8 cellular contexts compared by ENCODE assay signal in the genomic region with DNA sequence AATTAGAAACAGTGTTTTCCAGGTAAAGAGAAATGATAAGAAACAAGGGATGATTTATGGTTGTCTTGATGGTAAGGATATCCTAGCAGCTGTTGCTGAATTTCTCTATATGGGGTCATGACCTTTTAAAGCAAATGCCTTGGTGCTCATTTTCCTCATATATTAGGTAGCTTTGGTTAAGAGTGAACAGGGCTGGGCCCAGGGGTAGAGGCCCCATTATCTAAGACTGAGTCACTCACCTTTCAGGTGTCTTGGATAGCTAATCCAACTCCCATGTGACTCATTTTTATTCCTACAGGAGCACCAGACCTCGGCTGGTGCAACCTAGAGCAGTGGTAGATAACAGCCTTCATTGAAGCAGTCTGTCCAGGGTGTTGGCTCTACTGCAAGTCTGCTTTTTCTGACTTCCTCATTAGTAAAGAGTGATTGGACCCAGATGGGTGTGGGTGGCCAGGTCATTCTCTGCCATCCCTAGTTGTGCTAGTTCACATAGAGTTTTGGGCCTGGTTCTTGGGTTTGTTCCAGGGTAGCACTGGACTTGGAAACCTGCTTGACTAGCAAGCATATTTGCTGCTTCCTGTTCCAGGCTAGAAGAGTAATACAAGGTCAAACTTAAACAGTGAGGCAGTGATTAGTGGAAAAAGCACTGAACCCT. TPM values are rescaled to one million over a fixed set of nuclear protein-coding genes. Genes with fewer than 3 reads are reported as not detected.
DNase-seq lines count a peak whose midpoint lies in the region; ATAC-seq, FAIRE-seq and TF ChIP-seq lines count a peak whose summit lies in the region.

No MANE protein-coding gene starts in this region.

- TF ChIP-seq RAD21 in GM12878 (IDR thresholded peaks at IDR 0.05; ENCODE audit: insufficient read depth, low read depth, low read length) (no peak), HepG2 (CRISPR knock-in tag; IDR thresholded peaks at IDR 0.05) (no peak)

- intact Hi-C loops in GM12878 (cut with micrococcal nuclease; ENCODE audit: unreplicated experiment), result no loop called here
- intact Hi-C loops in HepG2 (cut with micrococcal nuclease; ENCODE audit: unreplicated experiment), result no loop called here
- intact Hi-C loops in transverse colon (cut with DNase I; ENCODE audit: low total_unique reads), result loop anchor here (10.0 kb wide), 1 partner anchor 54 kb away; the partner anchor contains the start of gene SELENOH

- DNase-seq in CD1c-positive myeloid dendritic cell (ENCODE audit: extremely low spot score) (peak; percentile 75), LoVo (ENCODE audit: low spot score) (peak; percentile 89), GM12878 (ENCODE audit: low read depth, low spot score) (no peak), HepG2 (ENCODE audit: low spot score) (peak; percentile 69), transverse colon (peak; percentile 85), H4 (ENCODE audit: low spot score) (no peak), NCI-H146 (lab: John Stamatoyannopoulos, UW) (no peak)

- CTCF ChIA-PET in GM12878 (lab: Yijun Ruan, JAX) (interaction anchor here (1.0 to 6.7 kb wide), 13 partner anchors 10 to 711 kb away, joined by 3 to 227 read pairs (median 20); partner anchors contain the start of genes BTBD18, CTNND1 and SELENOH), HepG2 (lab: Yijun Ruan, JAX; ENCODE audit: low intra/inter-chr PET ratio, low total read pairs) (no interaction called here)

- no peak overlapping the region for H3K4me3 ChIP-seq in GM12878
- H3K4me3 ChIP-seq in HepG2 (replicated peaks in 1 of 3; ENCODE audit: insufficient read depth in 1 of 3, low read depth in 2 of 3, low read length in 3 of 3), result no peak overlapping the region
- no peak overlapping the region for H3K4me3 ChIP-seq in transverse colon

- H3K27me3 ChIP-seq in GM12878 (replicated peaks in 1 of 2; ENCODE audit: control insufficient read depth in 2 of 2, insufficient read depth in 2 of 2, low read length in 1 of 2), result no peaks in the 10 kb centered on the region
- H3K27me3 ChIP-seq in HepG2 (ENCODE audit: control insufficient read depth in 1 of 2, insufficient read depth in 2 of 2, low read length in 2 of 2), result no peaks in the 10 kb centered on the region
- no peaks in the 10 kb centered on the region for H3K27me3 ChIP-seq in transverse colon

- RAD21 ChIA-PET in GM12878 (lab: Charles Lee; ENCODE audit: unreplicated experiment), result interaction anchor here (1.0 to 5.1 kb wide), 13 partner anchors 14 to 714 kb away, joined by 3 to 141 read pairs (median 18); partner anchors contain the start of genes BTBD18, CTNND1, MED19 and TMX2

- H2AFZ ChIP-seq in GM12878 (ENCODE audit: control insufficient read depth, low read depth, low read length) (no peak overlapping the region), HepG2 (ENCODE audit: low read length) (no peak overlapping the region)

- no peak overlapping the region for H3K9ac ChIP-seq in GM12878 (ENCODE audit: control insufficient read depth, insufficient read depth, low read length)
- H3K9ac ChIP-seq in HepG2 (ENCODE audit: insufficient read depth, low read depth, low read length), result peak overlapping the region; percentile 34; the same call in 1 of the 2 replicates

- in situ Hi-C loops in GM12878 (cut with MboI), result no loop called here
- in situ Hi-C loops in HepG2 (cut with HindIII; ENCODE audit: extremely low pct_ligation_motif_present, low pct_unique_long_range_greater_than_20kb), result no loop called here
- in situ Hi-C loops in transverse colon (cut with MboI; ENCODE audit: low pct_ligation_motif_present in 1 of 4, low pct_unique_long_range_greater_than_20kb in 1 of 4, low sequenced_read_pairs in 3 of 4), result no loop called here

- H3K9me3 ChIP-seq in GM12878 (replicated peaks; ENCODE audit: control insufficient read depth, insufficient read depth, low read length) (no peaks in the 10 kb centered on the region), HepG2 (ENCODE audit: low read length) (no peaks in the 10 kb centered on the region), transverse colon (no peaks in the 10 kb centered on the region)

- H4K20me1 ChIP-seq in GM12878 (ENCODE audit: control insufficient read depth, insufficient read depth), result no peaks in the 10 kb centered on the region
- H4K20me1 ChIP-seq in HepG2 (ENCODE audit: insufficient read depth, low read length), result peaks cover 13% of the 10 kb centered on the region; the same call in 1 of the 2 replicates

- TF ChIP-seq CTCF in GM12878 (IDR thresholded peaks at IDR 0.05 in 2 of 3, conservative IDR thresholded peaks at IDR 0.05 in 1 of 3; ENCODE audit: control insufficient read depth in 2 of 3, extremely low read depth in 1 of 3, insufficient read depth in 1 of 3, low read depth in 3 of 3, low read length in 3 of 3) (no peak), HepG2 (CRISPR knock-in tag; IDR thresholded peaks at IDR 0.05) (no peak), transverse colon (IDR thresholded peaks at IDR 0.05) (no peak)

- no TSS peak for BruUV-seq in GM12878 (replicated peaks; lab: Mats Ljungman, UMichigan)
- BruUV-seq in HepG2 (replicated peaks; lab: Mats Ljungman, UMichigan), result no TSS peak

- TF ChIP-seq POLR2A in GM12878 (IDR thresholded peaks at IDR 0.05; ENCODE audit: low read depth, low read length) (no peak), HepG2 (IDR thresholded peaks at IDR 0.05; ENCODE audit: insufficient read depth in 1 of 2, low read depth in 2 of 2, low read length in 2 of 2) (no peak), transverse colon (IDR thresholded peaks at IDR 0.05) (peak; percentile 75)

- H3K4me2 ChIP-seq in GM12878 (ENCODE audit: control insufficient read depth, insufficient read depth) (no peak overlapping the region), HepG2 (ENCODE audit: low read depth, low read length) (peak overlapping the region; percentile 37)

- FAIRE-seq in GM12878 (lab: Jason Lieb, UNC), result no peak
- FAIRE-seq in HepG2 (lab: Jason Lieb, UNC), result no peak

- H3K4me1 ChIP-seq in GM12878 (ENCODE audit: control insufficient read depth, insufficient read depth, low read length) (no peaks in the 10 kb centered on the region; the same call in 1 of the 2 replicates), HepG2 (ENCODE audit: insufficient read depth, low read length) (peaks cover 42% of the 10 kb centered on the region), transverse colon (peaks cover 28 to 64% (median 41%) of the 10 kb centered on the region in 4 donors)

- SMC1A ChIA-PET in GM12878 (lab: Charles Lee; ENCODE audit: uncharacterized antibody, unreplicated experiment), result interaction anchor here (1.2 to 6.4 kb wide), 16 partner anchors 10 to 722 kb away, joined by 3 to 143 read pairs (median 16); partner anchors contain the start of genes BTBD18, CTNND1 and SELENOH

- peaks cover 16 to 20% of the 10 kb centered on the region in 2 experiments for H3K36me3 ChIP-seq in GM12878 (ENCODE audit: control insufficient read depth in 2 of 2, insufficient read depth in 2 of 2, low read length in 1 of 2)
- peaks cover 24 to 61% of the 10 kb centered on the region in 2 experiments for H3K36me3 ChIP-seq in HepG2 (replicated peaks in 1 of 2; ENCODE audit: control insufficient read depth in 1 of 2, insufficient read depth in 2 of 2, low read length in 2 of 2)
- peaks cover 0 to 57% (median 24%) of the 10 kb centered on the region in 4 donors for H3K36me3 ChIP-seq in transverse colon

- POLR2A ChIA-PET in GM12878 (lab: Charles Lee), result interaction anchor here (0.6 to 1.8 kb wide), 3 partner anchors 36 to 381 kb away, joined by 3 to 8 read pairs (median 4); no protein-coding TSS in a partner anchor
- POLR2A ChIA-PET in HepG2 (lab: Yijun Ruan, JAX), result interaction anchor here (0.7 to 4.4 kb wide), 7 partner anchors 11 to 58 kb away, joined by 3 to 83 read pairs (median 4); partner anchors contain the start of genes CTNND1 and SELENOH

- H3K79me2 ChIP-seq in GM12878 (ENCODE audit: control insufficient read depth, insufficient read depth, low read length) (peaks cover 12% of the 10 kb centered on the region), HepG2 (ENCODE audit: insufficient read depth, low read length) (peaks cover 63% of the 10 kb centered on the region)

- peak; percentile 57 for ATAC-seq in GM12878
- ATAC-seq in HepG2, result peak; percentile 60
- no peak for ATAC-seq in HG03045 (IDR thresholded peaks at IDR 0.05; ENCODE audit: unreplicated experiment)

- 55% methylated on average over 1 of the region's 1 CpG for WGBS in GM12878 (ENCODE audit: insufficient coverage, insufficient replicate concordance, low lambda C conversion rate, missing lambda C conversion rate)
- 0% methylated on average over 1 of the region's 1 CpG for WGBS in HepG2 (ENCODE audit: low lambda C conversion rate)
- 0 to 10% methylated on average over 1 of the region's 1 CpG for WGBS in transverse colon (ENCODE audit: low coverage in 1 of 2), 2 donors

- TF ChIP-seq EP300 in GM12878 (IDR thresholded peaks at IDR 0.05; ENCODE audit: borderline replicate concordance in 1 of 2, control insufficient read depth in 1 of 2, low read depth in 2 of 2, low read length in 2 of 2) (no peak), HepG2 (IDR thresholded peaks at IDR 0.05; ENCODE audit: low read depth in 2 of 2, low read length in 2 of 2) (no peak), HepG2 (CRISPR knock-in tag; IDR thresholded peaks at IDR 0.05; ENCODE audit: borderline replicate concordance) (no peak), transverse colon (IDR thresholded peaks at IDR 0.05; ENCODE audit: low read depth) (peak; percentile 9)

- H3K27ac ChIP-seq in GM12878 (ENCODE audit: control insufficient read depth, insufficient read depth) (no peak overlapping the region), HepG2 (ENCODE audit: extremely low read length, insufficient read depth, low read length) (peak overlapping the region; percentile 65), transverse colon (peak overlapping the region; percentile 81 to 88 (median 86))

RNA-seq across cellular contexts. Expression of gene CTNND1, which starts 37.4 kb away (rescaled TPM):
- 258 and 263 TPM in 2 replicates for total RNA-seq in GM12878 (2013; cell fraction: nucleolus; rRNA removed)
- total RNA-seq in GM12878 (2014; rRNA removed), result 30.2 and 32.1 TPM in 2 replicates
- 30.2 and 30.4 TPM in 2 replicates for total RNA-seq in GM12878 (2014; rRNA removed; fragmentation: Illumina TruSeq; extraction: Trizol)
- 43.5 and 44.2 TPM in 2 replicates for total RNA-seq in GM12878 (2021)
- polyA plus RNA-seq in GM12878 (2011; ENCODE audit: low read depth), result 13.8 TPM
- polyA plus RNA-seq in GM12878 (2011; rRNA removed), result 70.0 and 72.9 TPM in 2 replicates
- polyA plus RNA-seq in GM12878 (2011; cell fraction: cytosol; rRNA removed), result 46.2 and 50.4 TPM in 2 replicates
- 110 and 114 TPM in 2 replicates for polyA plus RNA-seq in GM12878 (2011; cell fraction: nucleus; rRNA removed)
- 19.6 and 26.5 TPM in 2 replicates for polyA plus RNA-seq in GM12878 (2012)
- polyA plus RNA-seq in GM12878 (2014; fragmentation: Illumina TruSeq; extraction: Trizol), result 35.4 and 43.1 TPM in 2 replicates
- polyA plus RNA-seq in GM12878 (2014; fragmentation: Nextera tagmentation; extraction: Ambion mirVana), result 1 to 10 TPM; 4.7 to 6.5 TPM
- 25.8 and 27.7 TPM in 2 replicates for polyA plus RNA-seq in GM12878 (2014; rRNA removed)
- 10 to 100 TPM; 29.5 to 29.8 TPM for polyA plus RNA-seq in GM12878 (2016; fragmentation: Nextera tagmentation; extraction: Ambion mirVana)
- polyA minus RNA-seq in GM12878 (2011; rRNA and poly(A)+ RNA removed), result 120 and 124 TPM in 2 replicates
- polyA minus RNA-seq in GM12878 (2011; cell fraction: cytosol; rRNA and poly(A)+ RNA removed), result 55.7 and 58.4 TPM in 2 replicates
- polyA minus RNA-seq in GM12878 (2011; cell fraction: nucleus; rRNA and poly(A)+ RNA removed), result 50.4 and 61.5 TPM in 2 replicates
- total RNA-seq in HepG2 (2016; rRNA removed; fragmentation: Illumina TruSeq; extraction: Trizol), result 128 and 184 TPM in 2 replicates
- 9.7 and 10.3 TPM in 2 replicates for total RNA-seq in HepG2 (2016; cell fraction: cytosol; rRNA removed; fragmentation: Illumina TruSeq; extraction: Trizol; ENCODE audit: low read depth)
- 125 and 182 TPM in 2 replicates for total RNA-seq in HepG2 (2016; cell fraction: insoluble cytoplasmic fraction; rRNA removed; fragmentation: Illumina TruSeq; extraction: Trizol)
- 25.4 and 28.5 TPM in 2 replicates for total RNA-seq in HepG2 (2016; cell fraction: membrane; rRNA removed; fragmentation: Illumina TruSeq; extraction: Trizol)
- 122 and 125 TPM in 2 replicates for total RNA-seq in HepG2 (2016; cell fraction: nucleus; rRNA removed; fragmentation: Illumina TruSeq; extraction: Trizol)
- polyA plus RNA-seq in HepG2 (2011; rRNA removed), result 117 and 136 TPM in 2 replicates
- polyA plus RNA-seq in HepG2 (2011; cell fraction: cytosol; rRNA removed), result 93.8 and 103 TPM in 2 replicates
- polyA plus RNA-seq in HepG2 (2011; cell fraction: nucleus; rRNA removed), result 87.0 and 99.3 TPM in 2 replicates
- 85.5 and 97.1 TPM in 2 replicates for polyA plus RNA-seq in HepG2 (2012)
- 2.6 and 3.2 TPM in 2 replicates for polyA plus RNA-seq in HepG2 (2016; cell fraction: cytosol; fragmentation: Illumina TruSeq; extraction: Trizol; ENCODE audit: low read depth)
- polyA plus RNA-seq in HepG2 (2016; cell fraction: insoluble cytoplasmic fraction; fragmentation: Illumina TruSeq; extraction: Trizol; ENCODE audit: low read depth), result 131 and 135 TPM in 2 replicates
- polyA plus RNA-seq in HepG2 (2016; cell fraction: membrane; fragmentation: Illumina TruSeq; extraction: Trizol; ENCODE audit: low read depth), result 11.5 and 13.2 TPM in 2 replicates
- 100 and 103 TPM in 2 replicates for polyA plus RNA-seq in HepG2 (2016; cell fraction: nucleus; fragmentation: Illumina TruSeq; extraction: Trizol; ENCODE audit: insufficient read depth, low read depth)
- 263 and 616 TPM in 2 replicates for polyA minus RNA-seq in HepG2 (2011; rRNA and poly(A)+ RNA removed; ENCODE audit: low replicate concordance)
- 140 and 158 TPM in 2 replicates for polyA minus RNA-seq in HepG2 (2011; cell fraction: cytosol; rRNA and poly(A)+ RNA removed)
- 209 and 212 TPM in 2 replicates for polyA minus RNA-seq in HepG2 (2011; cell fraction: nucleus; rRNA and poly(A)+ RNA removed)
- total RNA-seq in transverse colon, result 100 to 1,000 TPM; 165 to 415 (median 374) TPM
- 50.0 and 56.3 TPM in 2 replicates for total RNA-seq in H4 (2014; rRNA removed; shearing (Covaris generic))

RNA-seq across cellular contexts. Expression of gene BTBD18, which starts 47.4 kb away (rescaled TPM):
- total RNA-seq in GM12878 (2013; cell fraction: nucleolus; rRNA removed), result not detected in 2 replicates
- total RNA-seq in GM12878 (2014; rRNA removed) (0.05 TPM in 1 of 2 replicates, not detected in the other), GM12878 (2014; rRNA removed; fragmentation: Illumina TruSeq; extraction: Trizol) (not detected in 2 replicates), GM12878 (2021) (not detected in 2 replicates), HepG2 (2016; rRNA removed; fragmentation: Illumina TruSeq; extraction: Trizol) (not detected in 2 replicates), transverse colon (not detected)
- polyA plus RNA-seq in GM12878 (2011; ENCODE audit: low read depth), result 0.16 TPM
- polyA plus RNA-seq in GM12878 (2011; rRNA removed) (not detected in 2 replicates), GM12878 (2014; fragmentation: Illumina TruSeq; extraction: Trizol) (not detected in 2 replicates), GM12878 (2014; fragmentation: Nextera tagmentation; extraction: Ambion mirVana) (under 1 TPM; 0.05 to 0.11 TPM), GM12878 (2014; rRNA removed) (not detected in 2 replicates), GM12878 (2016; fragmentation: Nextera tagmentation; extraction: Ambion mirVana) (under 1 TPM; 0.28 to 0.58 TPM), HepG2 (2011; rRNA removed) (not detected in 2 replicates)
- not detected in 2 replicates for polyA plus RNA-seq in GM12878 (2011; cell fraction: cytosol; rRNA removed)
- polyA plus RNA-seq in GM12878 (2011; cell fraction: nucleus; rRNA removed), result not detected in 2 replicates
- polyA plus RNA-seq in GM12878 (2012), result 0.21 and 0.26 TPM in 2 replicates
- not detected in 2 replicates for polyA minus RNA-seq in GM12878 (2011; rRNA and poly(A)+ RNA removed)
- not detected in 2 replicates for polyA minus RNA-seq in GM12878 (2011; cell fraction: cytosol; rRNA and poly(A)+ RNA removed)
- polyA minus RNA-seq in GM12878 (2011; cell fraction: nucleus; rRNA and poly(A)+ RNA removed), result not detected in 2 replicates
- total RNA-seq in HepG2 (2016; cell fraction: cytosol; rRNA removed; fragmentation: Illumina TruSeq; extraction: Trizol; ENCODE audit: low read depth), result not detected in 2 replicates
- not detected in 2 replicates for total RNA-seq in HepG2 (2016; cell fraction: insoluble cytoplasmic fraction; rRNA removed; fragmentation: Illumina TruSeq; extraction: Trizol)
- not detected in 2 replicates for total RNA-seq in HepG2 (2016; cell fraction: membrane; rRNA removed; fragmentation: Illumina TruSeq; extraction: Trizol)
- not detected in 2 replicates for total RNA-seq in HepG2 (2016; cell fraction: nucleus; rRNA removed; fragmentation: Illumina TruSeq; extraction: Trizol)
- not detected in 2 replicates for polyA plus RNA-seq in HepG2 (2011; cell fraction: cytosol; rRNA removed)
- polyA plus RNA-seq in HepG2 (2011; cell fraction: nucleus; rRNA removed), result not detected in 2 replicates
- polyA plus RNA-seq in HepG2 (2012), result 0.11 TPM in 1 of 2 replicates, not detected in the other
- polyA plus RNA-seq in HepG2 (2016; cell fraction: cytosol; fragmentation: Illumina TruSeq; extraction: Trizol; ENCODE audit: low read depth), result not detected in 2 replicates
- not detected in 2 replicates for polyA plus RNA-seq in HepG2 (2016; cell fraction: insoluble cytoplasmic fraction; fragmentation: Illumina TruSeq; extraction: Trizol; ENCODE audit: low read depth)
- polyA plus RNA-seq in HepG2 (2016; cell fraction: membrane; fragmentation: Illumina TruSeq; extraction: Trizol; ENCODE audit: low read depth), result not detected in 2 replicates
- not detected in 2 replicates for polyA plus RNA-seq in HepG2 (2016; cell fraction: nucleus; fragmentation: Illumina TruSeq; extraction: Trizol; ENCODE audit: insufficient read depth, low read depth)
- not detected in 2 replicates for polyA minus RNA-seq in HepG2 (2011; rRNA and poly(A)+ RNA removed; ENCODE audit: low replicate concordance)
- polyA minus RNA-seq in HepG2 (2011; cell fraction: cytosol; rRNA and poly(A)+ RNA removed), result not detected in 2 replicates
- not detected in 2 replicates for polyA minus RNA-seq in HepG2 (2011; cell fraction: nucleus; rRNA and poly(A)+ RNA removed)
- not detected in 2 replicates for total RNA-seq in H4 (2014; rRNA removed; shearing (Covaris generic))

RNA-seq across cellular contexts. Expression of gene SELENOH, which starts 57.7 kb away (rescaled TPM):
- total RNA-seq in GM12878 (2013; cell fraction: nucleolus; rRNA removed), result 79.2 and 86.8 TPM in 2 replicates
- 223 and 232 TPM in 2 replicates for total RNA-seq in GM12878 (2014; rRNA removed)
- 74.4 and 86.2 TPM in 2 replicates for total RNA-seq in GM12878 (2014; rRNA removed; fragmentation: Illumina TruSeq; extraction: Trizol)
- total RNA-seq in GM12878 (2021), result 261 and 269 TPM in 2 replicates
- 158 TPM for polyA plus RNA-seq in GM12878 (2011; ENCODE audit: low read depth)
- polyA plus RNA-seq in GM12878 (2011; rRNA removed), result 169 and 210 TPM in 2 replicates
- polyA plus RNA-seq in GM12878 (2011; cell fraction: cytosol; rRNA removed), result 235 and 244 TPM in 2 replicates
- 123 and 124 TPM in 2 replicates for polyA plus RNA-seq in GM12878 (2011; cell fraction: nucleus; rRNA removed)
- 179 and 212 TPM in 2 replicates for polyA plus RNA-seq in GM12878 (2012)
- polyA plus RNA-seq in GM12878 (2014; fragmentation: Illumina TruSeq; extraction: Trizol), result 25.7 and 39.3 TPM in 2 replicates
- polyA plus RNA-seq in GM12878 (2014; fragmentation: Nextera tagmentation; extraction: Ambion mirVana), result 100 to 1,000 TPM in 1 of 2 experiments, 10 to 100 TPM in 1; 20.3 to 101 TPM
- polyA plus RNA-seq in GM12878 (2014; rRNA removed), result 277 and 283 TPM in 2 replicates
- polyA plus RNA-seq in GM12878 (2016; fragmentation: Nextera tagmentation; extraction: Ambion mirVana), result 100 to 1,000 TPM; 454 to 458 TPM
- 33.4 and 40.6 TPM in 2 replicates for polyA minus RNA-seq in GM12878 (2011; rRNA and poly(A)+ RNA removed)
- 27.4 and 31.6 TPM in 2 replicates for polyA minus RNA-seq in GM12878 (2011; cell fraction: cytosol; rRNA and poly(A)+ RNA removed)
- 45.9 and 63.9 TPM in 2 replicates for polyA minus RNA-seq in GM12878 (2011; cell fraction: nucleus; rRNA and poly(A)+ RNA removed)
- 70.2 and 77.4 TPM in 2 replicates for total RNA-seq in HepG2 (2016; rRNA removed; fragmentation: Illumina TruSeq; extraction: Trizol)
- 48.7 and 57.5 TPM in 2 replicates for total RNA-seq in HepG2 (2016; cell fraction: cytosol; rRNA removed; fragmentation: Illumina TruSeq; extraction: Trizol; ENCODE audit: low read depth)
- total RNA-seq in HepG2 (2016; cell fraction: insoluble cytoplasmic fraction; rRNA removed; fragmentation: Illumina TruSeq; extraction: Trizol), result 76.0 and 79.2 TPM in 2 replicates
- 80.5 and 93.1 TPM in 2 replicates for total RNA-seq in HepG2 (2016; cell fraction: membrane; rRNA removed; fragmentation: Illumina TruSeq; extraction: Trizol)
- 38.1 and 39.0 TPM in 2 replicates for total RNA-seq in HepG2 (2016; cell fraction: nucleus; rRNA removed; fragmentation: Illumina TruSeq; extraction: Trizol)
- 22.0 and 27.2 TPM in 2 replicates for polyA plus RNA-seq in HepG2 (2011; rRNA removed)
- polyA plus RNA-seq in HepG2 (2011; cell fraction: cytosol; rRNA removed), result 30.8 and 42.4 TPM in 2 replicates
- 34.5 and 35.6 TPM in 2 replicates for polyA plus RNA-seq in HepG2 (2011; cell fraction: nucleus; rRNA removed)
- polyA plus RNA-seq in HepG2 (2012), result 18.1 and 28.1 TPM in 2 replicates
- 46.1 and 57.4 TPM in 2 replicates for polyA plus RNA-seq in HepG2 (2016; cell fraction: cytosol; fragmentation: Illumina TruSeq; extraction: Trizol; ENCODE audit: low read depth)
- 59.0 and 63.0 TPM in 2 replicates for polyA plus RNA-seq in HepG2 (2016; cell fraction: insoluble cytoplasmic fraction; fragmentation: Illumina TruSeq; extraction: Trizol; ENCODE audit: low read depth)
- 58.7 and 68.5 TPM in 2 replicates for polyA plus RNA-seq in HepG2 (2016; cell fraction: membrane; fragmentation: Illumina TruSeq; extraction: Trizol; ENCODE audit: low read depth)
- 58.2 and 61.8 TPM in 2 replicates for polyA plus RNA-seq in HepG2 (2016; cell fraction: nucleus; fragmentation: Illumina TruSeq; extraction: Trizol; ENCODE audit: insufficient read depth, low read depth)
- 12.4 and 17.0 TPM in 2 replicates for polyA minus RNA-seq in HepG2 (2011; rRNA and poly(A)+ RNA removed; ENCODE audit: low replicate concordance)
- 6.4 and 7.8 TPM in 2 replicates for polyA minus RNA-seq in HepG2 (2011; cell fraction: cytosol; rRNA and poly(A)+ RNA removed)
- polyA minus RNA-seq in HepG2 (2011; cell fraction: nucleus; rRNA and poly(A)+ RNA removed), result 33.2 and 37.3 TPM in 2 replicates
- total RNA-seq in transverse colon, result 100 to 1,000 TPM in 2 of 4 donors, 10 to 100 TPM in 2; 78.2 to 117 (median 102) TPM
- 218 and 298 TPM in 2 replicates for total RNA-seq in H4 (2014; rRNA removed; shearing (Covaris generic))

Comparison
In these comparisons a context has a peak if more than half of its experiments do, and no peak if none do; other contexts are left out.
1. DNase-seq: peak in CD1c-positive myeloid dendritic cell (single experiment), LoVo (single experiment), HepG2 (single experiment) and transverse colon (single experiment); none in GM12878 (single experiment), H4 (single experiment) and NCI-H146 (single experiment).